18 cellular contexts compared by ENCODE assay signal in genomic region chr7:151694441-151694827, GRCh38.
DNase-seq lines count a peak whose midpoint lies in the region; ATAC-seq, FAIRE-seq and TF ChIP-seq lines count a peak whose summit lies in the region.
"Had no signal": no experiment of that assay in that cellular context is flagged by ENCODE, and none has a peak within 500 bp of the region (broad histone marks: within the 10 kb centered on the region; RNA-seq: fewer than 3 reads in every experiment).

No MANE protein-coding gene starts in this region.

- H4K20me1 ChIP-seq in IMR-90 (ENCODE audit: insufficient read depth, low read length), result peaks cover 5% of the 10 kb centered on the region; the same call in 1 of the 2 replicates

- no peak overlapping the region for H2BK20ac ChIP-seq in IMR-90 (ENCODE audit: low read depth, low read length)

- no peak overlapping the region for H3K4me2 ChIP-seq in IMR-90 (ENCODE audit: low read depth, low read length)

- no peak overlapping the region for H4K5ac ChIP-seq in IMR-90 (ENCODE audit: low read depth, low read length)

- no peak overlapping the region; the same call in 1 of the 2 replicates for H3K4ac ChIP-seq in IMR-90 (ENCODE audit: low read depth, low read length)

- CTCF ChIA-PET in IMR-90 (lab: Yijun Ruan, JAX), result no interaction called here

- POLR2A ChIA-PET in IMR-90 (lab: Charles Lee; ENCODE audit: unreplicated experiment), result no interaction called here

- no peak for FAIRE-seq in kidney (lab: Jason Lieb, UNC)
- FAIRE-seq: RCC 7860 had no signal

- no TSS peak for BruUV-seq in IMR-90 (replicated peaks; lab: Mats Ljungman, UMichigan)

- no peak overlapping the region for H3K14ac ChIP-seq in IMR-90 (replicated peaks; ENCODE audit: low read depth, low read length)

- no peak overlapping the region for H3K56ac ChIP-seq in IMR-90 (ENCODE audit: extremely low read depth, insufficient read depth, low read length)

- H3K27ac ChIP-seq in IMR-90 (ENCODE audit: insufficient read depth, low read length), result no peak overlapping the region
- H3K27ac ChIP-seq in RWPE2 (ENCODE audit: poor library complexity, severe bottlenecking), result peak overlapping the region; percentile 77
- H3K27ac ChIP-seq in kidney (ENCODE audit: low read depth in 2 of 2, low read length in 2 of 2), result peak overlapping the region; percentile 60 to 76
- H3K27ac ChIP-seq in spleen, result peak overlapping the region in 5 of 8 donors; percentile 33 to 66 (median 61)
- H3K27ac ChIP-seq: neutrophil had no signal

- no peak overlapping the region for H2BK5ac ChIP-seq in IMR-90 (ENCODE audit: low read depth, low read length, poor library complexity, severe bottlenecking)

- TF ChIP-seq POLR2A in IMR-90 (IDR thresholded peaks at IDR 0.05; ENCODE audit: low read depth, low read length) (no peak), spleen (IDR thresholded peaks at IDR 0.05) (no peak)

- H2BK120ac ChIP-seq in IMR-90 (ENCODE audit: low read depth, low read length), result no peak overlapping the region

- DNase-seq in IMR-90 (no peak), RWPE2 (ENCODE audit: low spot score) (no peak), kidney (peak; percentile 0), spleen (no peak), NCI-H1930 (lab: John Stamatoyannopoulos, UW) (no peak), NCI-H510A treated with DMSO at 0.1 percent for 48 hours (lab: John Stamatoyannopoulos, UW) (no peak)
- DNase-seq in stimulated activated CD4-positive, alpha-beta T cell treated with anti-CD3 and anti-CD28 coated beads, Interleukin-2, amount 100 ng/mL, for 24 hours, result no peak
- DNase-seq: activated CD4-positive, alpha-beta T cell treated with anti-CD3 and anti-CD28 coated beads for 1 hour; dermis blood vessel endothelial cell; kidney glomerular epithelial cell; NCI-H1436 treated with DMSO at 0.1 percent for 48 hours; NCI-H2171 treated with DMSO at 0.1 percent for 48 hours; NCI-H774 had no signal

- 79% methylated on average over 4 of the region's 5 CpGs; no CpG with 5 or more reads in 1 of the 2 experiments for WGBS in IMR-90 (ENCODE audit: extremely low coverage in 2 of 2, insufficient read length in 1 of 2), 2 experiments
- 65 to 78% (median 73%) methylated on average over 5 of the region's 5 CpGs for WGBS in spleen, 5 donors

- dilution Hi-C loops in IMR-90 (cut with HindIII; ENCODE audit: low sequenced_read_pairs, unreplicated experiment), result no loop called here

- H3K4me3 ChIP-seq in IMR-90 (ENCODE audit: insufficient read depth, low read depth, low read length) (no peak overlapping the region), RWPE2 (ENCODE audit: severe bottlenecking) (no peak overlapping the region), kidney (ENCODE audit: low read length in 2 of 2) (no peak overlapping the region), spleen (no peak overlapping the region)
- H3K4me3 ChIP-seq: tibial nerve had no signal

- no peak for TF ChIP-seq CTCF in IMR-90 (conservative IDR thresholded peaks at IDR 0.05; ENCODE audit: low read depth, low read length)
- TF ChIP-seq CTCF in RWPE2 (IDR thresholded peaks at IDR 0.05; ENCODE audit: poor library complexity, severe bottlenecking), result no peak
- TF ChIP-seq CTCF in kidney (IDR thresholded peaks at IDR 0.05; ENCODE audit: borderline replicate concordance, extremely low read depth, insufficient read depth), result no peak
- no peak for TF ChIP-seq CTCF in spleen (IDR thresholded peaks at IDR 0.05 in 8 of 11, conservative IDR thresholded peaks at IDR 0.05 in 3 of 11)

- H3K36me3 ChIP-seq in IMR-90 (ENCODE audit: control insufficient read depth, insufficient read depth, low read length) (no peaks in the 10 kb centered on the region), RWPE2 (ENCODE audit: low read depth) (no peaks in the 10 kb centered on the region), kidney (ENCODE audit: control insufficient read depth in 1 of 2, insufficient read depth in 2 of 2, low read length in 2 of 2) (no peaks in the 10 kb centered on the region), spleen (peaks cover 0 to 15% (median 0%) of the 10 kb centered on the region in 6 donors)
- H3K36me3 ChIP-seq: neutrophil had no signal

- peaks cover 0 to 5% of the 10 kb centered on the region in 2 experiments; a peak in 2 of 4 replicates for H3K79me1 ChIP-seq in IMR-90 (ENCODE audit: low read depth in 1 of 2, low read length in 2 of 2)

- H2AK5ac ChIP-seq in IMR-90 (ENCODE audit: low read depth, low read length), result peak overlapping the region; percentile 53; the same call in 1 of the 2 replicates

- intact Hi-C loops in IMR-90 (cut with micrococcal nuclease), result no loop called here
- intact Hi-C loops in kidney (cut with DNase I), result no loop called here
- intact Hi-C loops in spleen (cut with DNase I; ENCODE audit: low total_unique reads), result no loop called here

- H4K8ac ChIP-seq in IMR-90 (ENCODE audit: low read depth in 2 of 2, low read length in 2 of 2), result no peak overlapping the region

- H3K4me1 ChIP-seq in IMR-90 (ENCODE audit: control insufficient read depth, insufficient read depth, low read length), result peaks cover 14% of the 10 kb centered on the region
- peaks cover 25% of the 10 kb centered on the region for H3K4me1 ChIP-seq in RWPE2 (ENCODE audit: insufficient read depth, poor library complexity, severe bottlenecking)
- H3K4me1 ChIP-seq in kidney (ENCODE audit: control insufficient read depth in 1 of 2, insufficient read depth in 1 of 2, low read depth in 1 of 2, low read length in 2 of 2), result peaks cover 14 to 20% of the 10 kb centered on the region in 2 donors
- H3K4me1 ChIP-seq in spleen, result peaks cover 5 to 36% (median 20%) of the 10 kb centered on the region in 6 donors

- H3K27me3 ChIP-seq in IMR-90 (ENCODE audit: control insufficient read depth, insufficient read depth, low read length), result no peaks in the 10 kb centered on the region
- no peaks in the 10 kb centered on the region for H3K27me3 ChIP-seq in RWPE2 (ENCODE audit: insufficient read depth, poor library complexity, severe bottlenecking)
- no peaks in the 10 kb centered on the region for H3K27me3 ChIP-seq in spleen (replicated peaks in 1 of 7)
- H3K27me3 ChIP-seq: neutrophil, tibial nerve had no signal

- H3K9ac ChIP-seq in IMR-90 (ENCODE audit: low read depth, low read length), result no peak overlapping the region
- no peak overlapping the region for H3K9ac ChIP-seq in kidney (ENCODE audit: low read length in 2 of 2)

- H2AFZ ChIP-seq in IMR-90 (replicated peaks; ENCODE audit: low read length, poor library complexity), result no peak overlapping the region

- peaks cover 9% of the 10 kb centered on the region for H3K9me1 ChIP-seq in IMR-90 (ENCODE audit: insufficient read depth, low read length)

- no peak for TF ChIP-seq RAD21 in IMR-90 (IDR thresholded peaks at IDR 0.05; ENCODE audit: low read length)

- H3K23ac ChIP-seq in IMR-90 (ENCODE audit: low read depth, low read length), result no peak overlapping the region

- H4K91ac ChIP-seq in IMR-90 (ENCODE audit: insufficient read depth, low read depth, low read length), result no peak overlapping the region

- no peak overlapping the region for H2BK15ac ChIP-seq in IMR-90 (ENCODE audit: low read depth, low read length)

- H2AK9ac ChIP-seq in IMR-90 (replicated peaks; ENCODE audit: low read depth, low read length, poor library complexity), result no peak overlapping the region

- H3K9me3 ChIP-seq in IMR-90 (ENCODE audit: control insufficient read depth, insufficient read depth, low read length) (no peaks in the 10 kb centered on the region), RWPE2 (ENCODE audit: severe bottlenecking) (no peaks in the 10 kb centered on the region), kidney (ENCODE audit: control insufficient read depth in 1 of 2, low read length in 2 of 2) (no peaks in the 10 kb centered on the region), spleen (no peaks in the 10 kb centered on the region)
- H3K9me3 ChIP-seq: neutrophil, tibial nerve had no signal

- no peak overlapping the region for H3K18ac ChIP-seq in IMR-90 (ENCODE audit: low read depth, low read length)

- ATAC-seq in IMR-90 (ENCODE audit: low read depth), result no peak
- ATAC-seq in RWPE2 (ENCODE audit: low read depth), result no peak
- ATAC-seq: activated naive CD4-positive, alpha-beta T cell treated with anti-CD3 and anti-CD28 coated beads, Interleukin-2, amount 50 U/mL, for 72 hours; stimulated activated memory B cell treated with anti-CD40 and anti-IgM and Interleukin-4, amounts not matched to agents 10 μg/mL and 1 μg/mL and 100 μg/mL, for 72 hours had no signal

- in situ Hi-C loops in IMR-90 (cut with MboI; ENCODE audit: low sequenced_read_pairs), result no loop called here

TF ChIP-seq in IMR-90, 13 proteins besides CTCF, POLR2A, EP300 and RAD21:
- TF ChIP-seq CEBPB (IDR thresholded peaks at IDR 0.05; ENCODE audit: low read depth, low read length) (no peak), USF2 (IDR thresholded peaks at IDR 0.05; ENCODE audit: low read depth, low read length) (no peak), MXI1 (IDR thresholded peaks at IDR 0.05; ENCODE audit: borderline replicate concordance, low read depth, low read length) (no peak), NFE2L2 (IDR thresholded peaks at IDR 0.05; ENCODE audit: low read depth, low read length) (no peak)
